1 cellular context compared by ENCODE assay signal in genomic region chr5:142388696-142389095, GRCh38.
TF ChIP-seq lines count a peak whose summit lies in the region.

No MANE protein-coding gene starts in this region.

TF ChIP-seq in GM23338, 12 proteins besides CTCF, POLR2A, EP300 and RAD21 (continued from another document):
- no peak for TF ChIP-seq ZNF462 (CRISPR knock-in tag; IDR thresholded peaks at IDR 0.05)
- no peak for TF ChIP-seq POLR2AphosphoS5 (IDR thresholded peaks at IDR 0.05; ENCODE audit: low read depth)
- no peak for TF ChIP-seq STAT1 (IDR thresholded peaks at IDR 0.05; ENCODE audit: unreplicated experiment)
- TF ChIP-seq JUNB (IDR thresholded peaks at IDR 0.05; ENCODE audit: unreplicated experiment) = no peak
- no peak for TF ChIP-seq EZH2phosphoT487 (IDR thresholded peaks at IDR 0.05; ENCODE audit: unreplicated experiment)
- no peak for TF ChIP-seq CREB1 (CRISPR knock-in tag; IDR thresholded peaks at IDR 0.05; ENCODE audit: low read depth)
